ENCODE assay signal across 20 cellular contexts in the genomic region with DNA sequence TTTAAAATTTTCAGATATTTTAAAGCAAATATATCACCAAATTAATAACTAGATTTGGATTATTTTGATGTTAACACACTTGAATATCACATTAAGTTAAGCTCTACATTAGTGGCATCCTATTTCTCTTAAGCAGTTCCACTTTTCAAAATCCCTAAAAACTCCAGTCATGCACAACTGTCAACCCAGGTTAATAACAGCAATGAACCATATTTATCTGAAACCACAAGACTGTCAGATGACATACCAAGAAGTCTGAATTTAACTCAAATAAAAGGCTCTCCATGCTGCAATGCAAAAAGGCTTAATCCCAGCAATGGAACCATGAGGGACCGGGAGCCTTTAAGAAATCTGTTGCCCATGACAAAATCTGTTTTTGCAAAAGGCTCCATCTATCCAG. TPM values are rescaled to one million over a fixed set of nuclear protein-coding genes. Genes with fewer than 3 reads are reported as not detected.
DNase-seq lines count a peak whose midpoint lies in the region; ATAC-seq and TF ChIP-seq lines count a peak whose summit lies in the region.
"Had no signal": no experiment of that assay in that cellular context is flagged by ENCODE, and none has a peak within 500 bp of the region (broad histone marks: within the 10 kb centered on the region; RNA-seq: fewer than 3 reads in every experiment).

No MANE protein-coding gene starts in this region.

- H3K9me2 ChIP-seq in SK-N-SH, result no peaks in the 10 kb centered on the region

- ATAC-seq in SK-N-SH treated with all-trans-retinoic acid at 6 μM for 48 hours (no peak), psoas muscle (no peak)

- CTCF ChIA-PET in SK-N-SH (lab: Yijun Ruan, JAX), result no interaction called here

- H2AFZ ChIP-seq in SK-N-SH (ENCODE audit: low read depth), result no peak overlapping the region

- in situ Hi-C loops in SK-MEL-5 (cut with HindIII; ENCODE audit: low pct_unique_long_range_greater_than_20kb, low sequenced_read_pairs), result no loop called here

- no peak overlapping the region for H3K27ac ChIP-seq in SK-N-SH (ENCODE audit: low read depth in 2 of 2, low read length in 1 of 2)
- H3K27ac ChIP-seq in psoas muscle, result peak overlapping the region; percentile 34
- H3K27ac ChIP-seq: 22Rv1, RWPE1 had no signal

- H3K4me1 ChIP-seq in SK-N-SH (ENCODE audit: control insufficient read depth in 1 of 2, insufficient read depth in 2 of 2, low read depth in 1 of 2, low read length in 1 of 2) (peaks cover 0 to 3% of the 10 kb centered on the region in 2 experiments; a peak in 1 of 4 replicates), psoas muscle (peaks cover 65% of the 10 kb centered on the region)
- H3K4me1 ChIP-seq: BE2C had no signal

- H3K27me3 ChIP-seq in SK-N-SH (ENCODE audit: insufficient read depth) (no peaks in the 10 kb centered on the region), psoas muscle (ENCODE audit: insufficient read depth in 3 of 3, low read length in 2 of 3) (no peaks in the 10 kb centered on the region)
- H3K27me3 ChIP-seq: BE2C had no signal

- no peak for TF ChIP-seq EP300 in SK-N-SH (IDR thresholded peaks at IDR 0.05; ENCODE audit: borderline replicate concordance in 1 of 2, low read depth in 1 of 2, low read length in 1 of 2)

- no peaks in the 10 kb centered on the region for H3K9me3 ChIP-seq in SK-N-SH
- H3K9me3 ChIP-seq in psoas muscle, result peaks cover 2% of the 10 kb centered on the region
- H3K9me3 ChIP-seq: BE2C had no signal

- DNase-seq in SK-N-SH (no peak), SK-MEL-5 (ENCODE audit: low read depth, low spot score) (peak; percentile 42), glomerular visceral epithelial cell (ENCODE audit: extremely low spot score) (peak; percentile 21), psoas muscle (no peak), NCI-H1436 (lab: John Stamatoyannopoulos, UW) (no peak), HuH-7 (ENCODE audit: low spot score) (no peak)
- DNase-seq in stimulated activated CD4-positive, alpha-beta T cell treated with anti-CD3 and anti-CD28 coated beads, Interleukin-1b, Interleukin-23, amount 100 ng/mL, for 48 hours, result no peak
- DNase-seq: BE2C; CD8-positive, alpha-beta memory T cell; DMS 273 treated with DMSO at 0.1 percent for 48 hours; GOT3; KG1; MM.1S; NCI-H1092 treated with DMSO at 0.1 percent for 48 hours; NCI-H1694; NCI-H345; NK-92 treated with Interleukin-12 subunit alpha and Interleukin-12 subunit beta, amount 100 ng/mL, for 24 hours had no signal

- H4K20me1 ChIP-seq in SK-N-SH (ENCODE audit: insufficient read depth), result peaks cover 67% of the 10 kb centered on the region

- H3F3A ChIP-seq in SK-N-SH (replicated peaks; ENCODE audit: insufficient read depth), result peaks cover 3% of the 10 kb centered on the region

- H3K36me3 ChIP-seq in SK-N-SH (replicated peaks in 1 of 2; ENCODE audit: control insufficient read depth in 1 of 2, insufficient read depth in 2 of 2, low read length in 1 of 2), result peaks cover 0 to 4% of the 10 kb centered on the region in 2 experiments
- no peaks in the 10 kb centered on the region for H3K36me3 ChIP-seq in psoas muscle (ENCODE audit: insufficient read depth in 1 of 2, low read depth in 1 of 2)
- H3K36me3 ChIP-seq: BE2C had no signal

- H3K4me2 ChIP-seq in SK-N-SH, result no peak overlapping the region

- 100% methylated on average over 1 of the region's 1 CpG for WGBS in SK-N-SH (ENCODE audit: low lambda C conversion rate)
- 78 to 81% (median 80%) methylated on average over 1 of the region's 1 CpG for WGBS in psoas muscle, 3 donors

- POLR2A ChIA-PET in SK-N-SH (lab: Yijun Ruan, JAX), result no interaction called here

- TF ChIP-seq CTCF in SK-N-SH (IDR thresholded peaks at IDR 0.05) (no peak), psoas muscle (IDR thresholded peaks at IDR 0.05) (no peak)

- H3K79me2 ChIP-seq in SK-N-SH (ENCODE audit: insufficient read depth), result peaks cover 100% of the 10 kb centered on the region

- intact Hi-C loops in psoas muscle (cut with DNase I), result loop anchor here in 1 of 2 donors (5.0 kb wide), 1 partner anchor 1293 kb away; no protein-coding TSS in a partner anchor

- no peak overlapping the region for H3K9ac ChIP-seq in SK-N-SH

- H3K4me3 ChIP-seq in SK-N-SH (ENCODE audit: low read depth in 2 of 2, low read length in 1 of 2) (no peak overlapping the region), psoas muscle (no peak overlapping the region)

- no peak for TF ChIP-seq RAD21 in SK-N-SH (IDR thresholded peaks at IDR 0.05; ENCODE audit: low read length)

TF ChIP-seq in SK-N-SH, 30 proteins besides CTCF, POLR2A, EP300 and RAD21:
- TF ChIP-seq, protein P1, sequence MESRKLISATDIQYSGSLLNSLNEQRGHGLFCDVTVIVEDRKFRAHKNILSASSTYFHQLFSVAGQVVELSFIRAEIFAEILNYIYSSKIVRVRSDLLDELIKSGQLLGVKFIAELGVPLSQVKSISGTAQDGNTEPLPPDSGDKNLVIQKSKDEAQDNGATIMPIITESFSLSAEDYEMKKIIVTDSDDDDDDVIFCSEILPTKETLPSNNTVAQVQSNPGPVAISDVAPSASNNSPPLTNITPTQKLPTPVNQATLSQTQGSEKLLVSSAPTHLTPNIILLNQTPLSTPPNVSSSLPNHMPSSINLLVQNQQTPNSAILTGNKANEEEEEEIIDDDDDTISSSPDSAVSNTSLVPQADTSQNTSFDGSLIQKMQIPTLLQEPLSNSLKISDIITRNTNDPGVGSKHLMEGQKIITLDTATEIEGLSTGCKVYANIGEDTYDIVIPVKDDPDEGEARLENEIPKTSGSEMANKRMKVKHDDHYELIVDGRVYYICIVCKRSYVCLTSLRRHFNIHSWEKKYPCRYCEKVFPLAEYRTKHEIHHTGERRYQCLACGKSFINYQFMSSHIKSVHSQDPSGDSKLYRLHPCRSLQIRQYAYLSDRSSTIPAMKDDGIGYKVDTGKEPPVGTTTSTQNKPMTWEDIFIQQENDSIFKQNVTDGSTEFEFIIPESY (IDR thresholded peaks at IDR 0.05; ENCODE audit: borderline replicate concordance, low read depth), result no peak
- TF ChIP-seq, protein P2, sequence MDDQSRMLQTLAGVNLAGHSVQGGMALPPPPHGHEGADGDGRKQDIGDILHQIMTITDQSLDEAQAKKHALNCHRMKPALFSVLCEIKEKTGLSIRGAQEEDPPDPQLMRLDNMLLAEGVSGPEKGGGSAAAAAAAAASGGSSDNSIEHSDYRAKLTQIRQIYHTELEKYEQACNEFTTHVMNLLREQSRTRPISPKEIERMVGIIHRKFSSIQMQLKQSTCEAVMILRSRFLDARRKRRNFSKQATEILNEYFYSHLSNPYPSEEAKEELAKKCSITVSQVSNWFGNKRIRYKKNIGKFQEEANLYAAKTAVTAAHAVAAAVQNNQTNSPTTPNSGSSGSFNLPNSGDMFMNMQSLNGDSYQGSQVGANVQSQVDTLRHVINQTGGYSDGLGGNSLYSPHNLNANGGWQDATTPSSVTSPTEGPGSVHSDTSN (IDR thresholded peaks at IDR 0.05), result peak; percentile 42; the same call in 1 of the 2 replicates

TF ChIP-seq in SK-N-SH treated with all-trans-retinoic acid at 6 μM for 48 hours, 23 proteins besides CTCF, POLR2A, EP300 and RAD21 (continues in another document):
- TF ChIP-seq CSDC2 (CRISPR knock-in tag; IDR thresholded peaks at IDR 0.05) (no peak), RARB (CRISPR knock-in tag; IDR thresholded peaks at IDR 0.05) (no peak), ZNF565 (CRISPR knock-in tag; conservative IDR thresholded peaks at IDR 0.05; ENCODE audit: low read depth) (no peak), GLIS3 (CRISPR knock-in tag; IDR thresholded peaks at IDR 0.05) (no peak), ZC3H10 (CRISPR knock-in tag; IDR thresholded peaks at IDR 0.05) (no peak), ZFP30 (CRISPR knock-in tag; IDR thresholded peaks at IDR 0.05) (no peak), SNAI2 (CRISPR knock-in tag; IDR thresholded peaks at IDR 0.05) (no peak), OSR1 (CRISPR knock-in tag; IDR thresholded peaks at IDR 0.05) (no peak), PPARA (CRISPR knock-in tag; IDR thresholded peaks at IDR 0.05; ENCODE audit: borderline replicate concordance) (no peak), ESRRG (CRISPR knock-in tag; IDR thresholded peaks at IDR 0.05) (no peak)
- TF ChIP-seq, protein P3, sequence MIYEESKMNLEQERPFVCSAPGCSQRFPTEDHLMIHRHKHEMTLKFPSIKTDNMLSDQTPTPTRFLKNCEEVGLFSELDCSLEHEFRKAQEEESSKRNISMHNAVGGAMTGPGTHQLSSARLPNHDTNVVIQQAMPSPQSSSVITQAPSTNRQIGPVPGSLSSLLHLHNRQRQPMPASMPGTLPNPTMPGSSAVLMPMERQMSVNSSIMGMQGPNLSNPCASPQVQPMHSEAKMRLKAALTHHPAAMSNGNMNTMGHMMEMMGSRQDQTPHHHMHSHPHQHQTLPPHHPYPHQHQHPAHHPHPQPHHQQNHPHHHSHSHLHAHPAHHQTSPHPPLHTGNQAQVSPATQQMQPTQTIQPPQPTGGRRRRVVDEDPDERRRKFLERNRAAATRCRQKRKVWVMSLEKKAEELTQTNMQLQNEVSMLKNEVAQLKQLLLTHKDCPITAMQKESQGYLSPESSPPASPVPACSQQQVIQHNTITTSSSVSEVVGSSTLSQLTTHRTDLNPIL (CRISPR knock-in tag; IDR thresholded peaks at IDR 0.05; ENCODE audit: low read depth), result no peak
- TF ChIP-seq, protein P4, sequence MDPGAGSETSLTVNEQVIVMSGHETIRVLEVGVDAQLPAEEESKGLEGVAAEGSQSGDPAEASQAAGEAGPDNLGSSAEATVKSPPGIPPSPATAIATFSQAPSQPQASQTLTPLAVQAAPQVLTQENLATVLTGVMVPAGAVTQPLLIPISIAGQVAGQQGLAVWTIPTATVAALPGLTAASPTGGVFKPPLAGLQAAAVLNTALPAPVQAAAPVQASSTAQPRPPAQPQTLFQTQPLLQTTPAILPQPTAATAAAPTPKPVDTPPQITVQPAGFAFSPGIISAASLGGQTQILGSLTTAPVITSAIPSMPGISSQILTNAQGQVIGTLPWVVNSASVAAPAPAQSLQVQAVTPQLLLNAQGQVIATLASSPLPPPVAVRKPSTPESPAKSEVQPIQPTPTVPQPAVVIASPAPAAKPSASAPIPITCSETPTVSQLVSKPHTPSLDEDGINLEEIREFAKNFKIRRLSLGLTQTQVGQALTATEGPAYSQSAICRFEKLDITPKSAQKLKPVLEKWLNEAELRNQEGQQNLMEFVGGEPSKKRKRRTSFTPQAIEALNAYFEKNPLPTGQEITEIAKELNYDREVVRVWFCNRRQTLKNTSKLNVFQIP (CRISPR knock-in tag; IDR thresholded peaks at IDR 0.05; ENCODE audit: borderline replicate concordance, low read depth), result no peak

RNA-seq across cellular contexts. Expression of a gene that starts 27.5 kb away (rescaled TPM):
- polyA plus RNA-seq in SK-N-SH (2012; rRNA removed) (2.4 and 3.7 TPM in 2 replicates), psoas muscle (10 to 100 TPM in 1 of 3 donors, 1 to 10 TPM in 2; 6.4 to 25.0 (median 9.2) TPM)
- polyA plus RNA-seq in SK-N-SH (2012; cell fraction: cytosol; rRNA removed), result 3.4 and 3.6 TPM in 2 replicates
- 5.2 and 8.3 TPM in 2 replicates for polyA plus RNA-seq in SK-N-SH (2012; cell fraction: nucleus; rRNA removed)
- total RNA-seq in SK-MEL-5 (2014; rRNA removed; shearing (Covaris generic)), result 36.2 and 39.4 TPM in 2 replicates
- 12.6 and 18.2 TPM in 2 replicates for polyA plus RNA-seq in SK-MEL-5 (2015; cell fraction: cytosol; rRNA removed)
- 50.5 and 53.3 TPM in 2 replicates for polyA plus RNA-seq in SK-MEL-5 (2015; cell fraction: nucleus; rRNA removed)
- 10 to 100 TPM; 19.0 to 45.2 (median 30.1) TPM for total RNA-seq in psoas muscle

Comparison
In these comparisons a context has a peak if more than half of its experiments do, and no peak if none do; other contexts are left out.
1. DNase-seq: peak in SK-MEL-5 (single experiment) and glomerular visceral epithelial cell (single experiment); none in SK-N-SH (single experiment), psoas muscle (0 of 2), stimulated activated CD4-positive, alpha-beta T cell treated with anti-CD3 and anti-CD28 coated beads, Interleukin-1b, Interleukin-23, amount 100 ng/mL, for 48 hours (single experiment), NCI-H1436 (single experiment) and HuH-7 (single experiment).